ENCODE assay signal across 9 cellular contexts in the genomic region with DNA sequence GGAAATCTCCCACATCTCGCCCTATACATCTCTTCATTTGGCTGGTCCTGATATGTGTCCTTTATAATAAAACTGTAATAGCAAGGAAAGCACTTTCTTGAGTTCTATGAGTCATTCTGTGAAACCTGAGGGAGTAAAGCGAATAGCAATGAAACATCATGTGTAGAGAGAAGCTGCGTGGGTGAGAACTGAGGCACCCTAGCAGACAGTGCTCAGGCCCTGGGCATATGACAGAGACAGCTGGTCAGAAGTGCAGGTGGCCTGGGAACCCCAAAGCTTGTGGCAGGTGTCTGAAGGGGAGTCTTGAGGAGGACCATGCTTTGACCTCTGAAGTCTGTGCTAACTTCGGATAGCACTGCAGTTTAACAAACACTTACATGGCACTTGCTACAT. TPM values are rescaled to one million over a fixed set of nuclear protein-coding genes. Genes with fewer than 3 reads are reported as not detected.
DNase-seq lines count a peak whose midpoint lies in the region; ATAC-seq lines count a peak whose summit lies in the region.
"Had no signal": no experiment of that assay in that cellular context is flagged by ENCODE, and none has a peak within 500 bp of the region (broad histone marks: within the 10 kb centered on the region; RNA-seq: fewer than 3 reads in every experiment).

No MANE protein-coding gene starts in this region.

- H3K4me3 Mint-ChIP-seq in activated T-helper 2 cell treated with anti-CD3 and anti-CD28 coated beads, Interferon-gamma antibody, Interleukin-2, Interleukin-4, amounts not matched to agents 10 μg/mL and 5 μg/mL and 100 μg/mL, durations not matched to agents 14 hours and 24 hours and 36 hours (ENCODE audit: low read depth), result peak overlapping the region; percentile 54

- H3K27me3 Mint-ChIP-seq in activated T-helper 2 cell treated with anti-CD3 and anti-CD28 coated beads, Interferon-gamma antibody, Interleukin-2, Interleukin-4, amounts not matched to agents 10 μg/mL and 5 μg/mL and 100 μg/mL, durations not matched to agents 14 hours and 24 hours and 36 hours (ENCODE audit: low read depth), result no peaks in the 10 kb centered on the region

- peaks cover 11% of the 10 kb centered on the region for H3K36me3 Mint-ChIP-seq in activated T-helper 2 cell treated with anti-CD3 and anti-CD28 coated beads, Interferon-gamma antibody, Interleukin-2, Interleukin-4, amounts not matched to agents 10 μg/mL and 5 μg/mL and 100 μg/mL, durations not matched to agents 14 hours and 24 hours and 36 hours (ENCODE audit: low read depth)

- H3K27ac Mint-ChIP-seq in activated T-helper 2 cell treated with anti-CD3 and anti-CD28 coated beads, Interferon-gamma antibody, Interleukin-2, Interleukin-4, amounts not matched to agents 10 μg/mL and 5 μg/mL and 100 μg/mL, durations not matched to agents 14 hours and 24 hours and 36 hours, result peak overlapping the region; percentile 98

- peak; percentile 13 to 29 for DNase-seq in activated CD4-positive, alpha-beta T cell treated with anti-CD3 and anti-CD28 coated beads for 24 hours (ENCODE audit: low read depth in 2 of 2)
- DNase-seq in activated CD4-positive, alpha-beta T cell treated with anti-CD3 and anti-CD28 coated beads, Interleukin-2, amount 50 U/mL, for 1 hour, result no peak
- DNase-seq in activated T-helper 2 cell treated with anti-CD3 and anti-CD28 coated beads, Interferon-gamma antibody, Interleukin-2, Interleukin-4, amounts not matched to agents 10 μg/mL and 5 μg/mL and 100 μg/mL, durations not matched to agents 14 hours and 24 hours and 36 hours (ENCODE audit: low spot score), result no peak
- DNase-seq in stimulated activated CD4-positive, alpha-beta T cell treated with anti-CD3 and anti-CD28 coated beads, TNF-alpha, amount 100 ng/mL, for 48 hours (ENCODE audit: low read depth in 3 of 3), result peak; percentile 17 to 36 (median 18)
- no peak for DNase-seq in NCI-H510A (lab: John Stamatoyannopoulos, UW)
- no peak for DNase-seq in Ammon's horn (ENCODE audit: low spot score)
- no peak for DNase-seq in effector CD4-positive, alpha-beta T cell
- DNase-seq: NCI-H510A treated with DMSO at 0.1 percent for 48 hours had no signal

- peaks cover 31% of the 10 kb centered on the region for H3K4me1 Mint-ChIP-seq in activated T-helper 2 cell treated with anti-CD3 and anti-CD28 coated beads, Interferon-gamma antibody, Interleukin-2, Interleukin-4, amounts not matched to agents 10 μg/mL and 5 μg/mL and 100 μg/mL, durations not matched to agents 14 hours and 24 hours and 36 hours (ENCODE audit: low read depth)

- H3K9me3 Mint-ChIP-seq in activated T-helper 2 cell treated with anti-CD3 and anti-CD28 coated beads, Interferon-gamma antibody, Interleukin-2, Interleukin-4, amounts not matched to agents 10 μg/mL and 5 μg/mL and 100 μg/mL, durations not matched to agents 14 hours and 24 hours and 36 hours, result no peaks in the 10 kb centered on the region

- intact Hi-C loops in activated T-helper 2 cell treated with anti-CD3 and anti-CD28 coated beads, Interferon-gamma antibody, Interleukin-2, Interleukin-4, amounts not matched to agents 10 μg/mL and 5 μg/mL and 100 μg/mL, durations not matched to agents 14 hours and 24 hours and 36 hours (cut with micrococcal nuclease), result loop anchor here (1.0 to 10.0 kb wide), 6 partner anchors 18 to 753 kb away; partner anchors contain the start of genes SLC35B3, SSR1 and TXNDC5

- peak; percentile 26 for ATAC-seq in HG03108 (IDR thresholded peaks at IDR 0.05; ENCODE audit: unreplicated experiment)

RNA-seq across cellular contexts. Expression of gene BLOC1S5, which starts 1.3 kb away (rescaled TPM):
- total RNA-seq in activated T-helper 2 cell treated with anti-CD3 and anti-CD28 coated beads, Interferon-gamma antibody, Interleukin-2, Interleukin-4, amounts not matched to agents 10 μg/mL and 5 μg/mL and 100 μg/mL, durations not matched to agents 14 hours and 24 hours and 36 hours, result 21.2 and 25.4 TPM in 2 replicates

RNA-seq across cellular contexts. Expression of gene EEF1E1, which starts 36.8 kb away (rescaled TPM):
- total RNA-seq in activated T-helper 2 cell treated with anti-CD3 and anti-CD28 coated beads, Interferon-gamma antibody, Interleukin-2, Interleukin-4, amounts not matched to agents 10 μg/mL and 5 μg/mL and 100 μg/mL, durations not matched to agents 14 hours and 24 hours and 36 hours, result 83.1 and 87.3 TPM in 2 replicates

Comparison
In these comparisons a context has a peak if more than half of its experiments do, and no peak if none do; other contexts are left out.
1. DNase-seq: peak in activated CD4-positive, alpha-beta T cell treated with anti-CD3 and anti-CD28 coated beads for 24 hours (2 of 2) and stimulated activated CD4-positive, alpha-beta T cell treated with anti-CD3 and anti-CD28 coated beads, TNF-alpha, amount 100 ng/mL, for 48 hours (3 of 3); none in activated CD4-positive, alpha-beta T cell treated with anti-CD3 and anti-CD28 coated beads, Interleukin-2, amount 50 U/mL, for 1 hour (single experiment), activated T-helper 2 cell treated with anti-CD3 and anti-CD28 coated beads, Interferon-gamma antibody, Interleukin-2, Interleukin-4, amounts not matched to agents 10 μg/mL and 5 μg/mL and 100 μg/mL, durations not matched to agents 14 hours and 24 hours and 36 hours (single experiment), NCI-H510A (single experiment), Ammon's horn (single experiment) and effector CD4-positive, alpha-beta T cell (single experiment).